In the genomic region with DNA sequence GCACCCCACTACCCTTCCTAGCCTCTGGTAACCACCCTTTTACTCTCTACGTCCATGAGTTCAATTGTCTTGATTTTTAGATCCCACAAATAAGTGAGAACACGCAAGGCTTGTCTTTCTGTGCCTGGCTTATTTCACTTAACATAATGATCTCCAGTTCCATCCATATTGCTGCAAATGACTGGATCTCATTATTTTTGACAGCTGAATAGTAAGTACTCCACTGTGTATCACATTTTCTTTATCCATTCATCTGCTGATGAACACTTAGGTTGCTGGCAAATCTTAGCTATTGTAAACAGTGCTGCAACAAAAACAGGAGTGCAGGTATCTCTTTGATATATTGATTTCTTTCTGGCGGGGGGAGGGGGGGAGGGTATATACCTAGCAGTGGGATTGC, we compare ENCODE assay signal across 25 cellular contexts.
"Had no signal": no experiment of that assay in that cellular context is flagged by ENCODE, and none has a peak within 500 bp of the region (broad histone marks: within the 10 kb centered on the region; RNA-seq: fewer than 3 reads in every experiment).

No MANE protein-coding gene starts in this region.

- H3K27me3 Mint-ChIP-seq: activated CD4-positive, alpha-beta memory T cell treated with anti-CD3 and anti-CD28 coated beads, Interleukin-2, amount 10 ng/mL, durations not matched to agents 7 days and 5 days; activated CD4-positive, alpha-beta T cell treated with anti-CD3 and anti-CD28 coated beads, Interleukin-2, amount 10 ng/mL, durations not matched to agents 7 days and 5 days; activated naive CD8-positive, alpha-beta T cell; activated T-cell treated with anti-CD3 and anti-CD28 coated beads, Interleukin-2, amount 50 U/mL, for 24 hours had no signal

- H3K27ac Mint-ChIP-seq: activated CD4-positive, alpha-beta memory T cell treated with anti-CD3 and anti-CD28 coated beads, Interleukin-2, amount 10 ng/mL, durations not matched to agents 7 days and 5 days; activated CD4-positive, alpha-beta T cell treated with anti-CD3 and anti-CD28 coated beads, Interleukin-2, amount 10 ng/mL, durations not matched to agents 7 days and 5 days; activated naive CD8-positive, alpha-beta T cell; activated T-cell treated with anti-CD3 and anti-CD28 coated beads, Interleukin-2, amount 50 U/mL, for 24 hours; activated T-cell treated with anti-CD3 and anti-CD28 coated beads, Interleukin-2, amount 50 U/mL, for 72 hours had no signal

- H3K36me3 Mint-ChIP-seq: activated naive CD8-positive, alpha-beta T cell had no signal

- DNase-seq: activated CD4-positive, alpha-beta memory T cell treated with anti-CD3 and anti-CD28 coated beads, Interleukin-2, amount 10 ng/mL, durations not matched to agents 7 days and 5 days; activated CD4-positive, alpha-beta T cell treated with anti-CD3 and anti-CD28 coated beads for 1 hour; activated CD4-positive, alpha-beta T cell treated with anti-CD3 and anti-CD28 coated beads for 4 hours; activated CD4-positive, alpha-beta T cell treated with anti-CD3 and anti-CD28 coated beads, Interleukin-2, amount 10 ng/mL, durations not matched to agents 7 days and 5 days; activated CD4-positive, alpha-beta T cell treated with anti-CD3 and anti-CD28 coated beads, Interleukin-2, amount 50 U/mL, for 4 hours; activated CD8-positive, alpha-beta memory T cell treated with anti-CD3 and anti-CD28 coated beads, Interleukin-2, amount 50 U/mL, for 48 hours; activated gamma-delta T cell; activated naive CD4-positive, alpha-beta T cell treated with anti-CD3 and anti-CD28 coated beads, Interleukin-2, amount 50 U/mL, for 16 hours; activated naive CD4-positive, alpha-beta T cell treated with Interleukin-2 at 50 U/mL for 16 hours; activated T-cell treated with anti-CD3 and anti-CD28 coated beads for 4 hours; activated T-cell treated with anti-CD3 and anti-CD28 coated beads, Interleukin-2, amount 50 U/mL, for 24 hours; activated T-cell treated with anti-CD3 and anti-CD28 coated beads, Interleukin-2, amount 50 U/mL, for 72 hours; central memory CD4-positive, alpha-beta T cell; cerebellar nuclear complex; colonic mucosa; effector CD8-positive, alpha-beta T cell; esophagus squamous epithelium; foreskin melanocyte; heart right ventricle; T-helper 2 cell had no signal

- ATAC-seq: activated T-cell treated with anti-CD3 and anti-CD28 coated beads, Interleukin-2, amount 50 U/mL, for 72 hours; gastroesophageal sphincter; heart right ventricle had no signal

- H3K4me3 Mint-ChIP-seq: activated CD4-positive, alpha-beta memory T cell treated with anti-CD3 and anti-CD28 coated beads, Interleukin-2, amount 10 ng/mL, durations not matched to agents 7 days and 5 days; activated CD4-positive, alpha-beta T cell treated with anti-CD3 and anti-CD28 coated beads, Interleukin-2, amount 10 ng/mL, durations not matched to agents 7 days and 5 days; activated naive CD8-positive, alpha-beta T cell; activated T-cell treated with anti-CD3 and anti-CD28 coated beads, Interleukin-2, amount 50 U/mL, for 24 hours; activated T-cell treated with anti-CD3 and anti-CD28 coated beads, Interleukin-2, amount 50 U/mL, for 72 hours; brain had no signal

- H3K9me3 Mint-ChIP-seq: activated CD4-positive, alpha-beta memory T cell treated with anti-CD3 and anti-CD28 coated beads, Interleukin-2, amount 10 ng/mL, durations not matched to agents 7 days and 5 days; activated T-cell treated with anti-CD3 and anti-CD28 coated beads, Interleukin-2, amount 50 U/mL, for 24 hours; activated T-cell treated with anti-CD3 and anti-CD28 coated beads, Interleukin-2, amount 50 U/mL, for 72 hours had no signal

- FAIRE-seq: endometrium, endothelial cell of umbilical vein had no signal
